Comparison of ENCODE assay signal across 10 cellular contexts in genomic region chr20:48295966-48296421, GRCh38.
DNase-seq lines count a peak whose midpoint lies in the region; ATAC-seq and TF ChIP-seq lines count a peak whose summit lies in the region.
"Had no signal": no experiment of that assay in that cellular context is flagged by ENCODE, and none has a peak within 500 bp of the region (broad histone marks: within the 10 kb centered on the region; RNA-seq: fewer than 3 reads in every experiment).

No MANE protein-coding gene starts in this region.

- no peaks in the 10 kb centered on the region for H3K36me3 ChIP-seq in CD8-positive, alpha-beta memory T cell (ENCODE audit: insufficient read depth, low read length)

- TF ChIP-seq CTCF in foreskin keratinocyte (conservative IDR thresholded peaks at IDR 0.05) (no peak), osteocyte (IDR thresholded peaks at IDR 0.05) (no peak)

- H3K9me3 ChIP-seq in CD8-positive, alpha-beta memory T cell (ENCODE audit: low read length) = no peaks in the 10 kb centered on the region

- no peaks in the 10 kb centered on the region for H3K36me3 Mint-ChIP-seq in osteocyte (ENCODE audit: unreplicated experiment)
- H3K36me3 Mint-ChIP-seq in CD8-positive, alpha-beta memory T cell = no peaks in the 10 kb centered on the region

- H3K27ac ChIP-seq in foreskin keratinocyte = no peak overlapping the region
- H3K27ac ChIP-seq in CD8-positive, alpha-beta memory T cell (ENCODE audit: low read depth, low read length) = no peak overlapping the region

- H3K4me1 ChIP-seq in foreskin keratinocyte = peaks cover 38% of the 10 kb centered on the region
- H3K4me1 ChIP-seq in CD8-positive, alpha-beta memory T cell (ENCODE audit: insufficient read depth, low read length) = no peaks in the 10 kb centered on the region

- H3K4me1 Mint-ChIP-seq in osteocyte (ENCODE audit: unreplicated experiment) = peaks cover 49% of the 10 kb centered on the region
- no peaks in the 10 kb centered on the region for H3K4me1 Mint-ChIP-seq in CD8-positive, alpha-beta memory T cell

- H3K27ac Mint-ChIP-seq in osteocyte (ENCODE audit: unreplicated experiment) = peak overlapping the region; percentile 49
- H3K27ac Mint-ChIP-seq in CD8-positive, alpha-beta memory T cell = no peak overlapping the region
- H3K27ac Mint-ChIP-seq: effector memory CD8-positive, alpha-beta T cell had no signal

- DNase-seq in ELR (ENCODE audit: low read depth) (peak; percentile 64), SW480 (ENCODE audit: low spot score) (peak; percentile 42), foreskin keratinocyte (no peak), osteocyte (ENCODE audit: extremely low spot score, unreplicated experiment) (no peak), Kasumi-1 (lab: John Stamatoyannopoulos, UW) (no peak)
- DNase-seq in CD8-positive, alpha-beta memory T cell = no peak
- DNase-seq: activated T-cell treated with anti-CD3 and anti-CD28 coated beads for 4 hours; effector memory CD8-positive, alpha-beta T cell had no signal

- ATAC-seq in foreskin keratinocyte = peak; percentile 14
- no peak for ATAC-seq in GM18870 (IDR thresholded peaks at IDR 0.05; ENCODE audit: unreplicated experiment)
- ATAC-seq in HG02642 (IDR thresholded peaks at IDR 0.05; ENCODE audit: poor library complexity, unreplicated experiment) = no peak
- ATAC-seq: effector memory CD8-positive, alpha-beta T cell had no signal

- no peak overlapping the region for H3K4me3 ChIP-seq in CD8-positive, alpha-beta memory T cell (ENCODE audit: low read length)

- H3K9me3 Mint-ChIP-seq in osteocyte (ENCODE audit: unreplicated experiment) = no peaks in the 10 kb centered on the region
- no peaks in the 10 kb centered on the region for H3K9me3 Mint-ChIP-seq in CD8-positive, alpha-beta memory T cell
- H3K9me3 Mint-ChIP-seq: effector memory CD8-positive, alpha-beta T cell had no signal

- POLR2A ChIA-PET in CD8-positive, alpha-beta memory T cell (lab: Charles Lee) = no interaction called here

- CTCF ChIA-PET in CD8-positive, alpha-beta memory T cell (lab: Charles Lee) = no interaction called here

- no peak overlapping the region for H3K4me3 Mint-ChIP-seq in osteocyte (ENCODE audit: unreplicated experiment)
- H3K4me3 Mint-ChIP-seq in CD8-positive, alpha-beta memory T cell = no peak overlapping the region
- H3K4me3 Mint-ChIP-seq: effector memory CD8-positive, alpha-beta T cell had no signal

- H3K27me3 ChIP-seq in foreskin keratinocyte = peaks cover 12% of the 10 kb centered on the region
- no peaks in the 10 kb centered on the region for H3K27me3 ChIP-seq in CD8-positive, alpha-beta memory T cell (ENCODE audit: insufficient read depth, low read length, poor library complexity, severe bottlenecking)

- peaks cover under 1% of the 10 kb centered on the region for H3K27me3 Mint-ChIP-seq in osteocyte (ENCODE audit: unreplicated experiment)
- peaks cover 12 to 25% of the 10 kb centered on the region in 2 donors for H3K27me3 Mint-ChIP-seq in CD8-positive, alpha-beta memory T cell

Comparison
In these comparisons a context has a peak if more than half of its experiments do, and no peak if none do; other contexts are left out.
1. DNase-seq: peak in ELR (single experiment) and SW480 (single experiment); none in foreskin keratinocyte (0 of 2), osteocyte (single experiment), CD8-positive, alpha-beta memory T cell (0 of 5) and Kasumi-1 (0 of 2).